ENCODE assay signal across 8 cellular contexts in the genomic region with DNA sequence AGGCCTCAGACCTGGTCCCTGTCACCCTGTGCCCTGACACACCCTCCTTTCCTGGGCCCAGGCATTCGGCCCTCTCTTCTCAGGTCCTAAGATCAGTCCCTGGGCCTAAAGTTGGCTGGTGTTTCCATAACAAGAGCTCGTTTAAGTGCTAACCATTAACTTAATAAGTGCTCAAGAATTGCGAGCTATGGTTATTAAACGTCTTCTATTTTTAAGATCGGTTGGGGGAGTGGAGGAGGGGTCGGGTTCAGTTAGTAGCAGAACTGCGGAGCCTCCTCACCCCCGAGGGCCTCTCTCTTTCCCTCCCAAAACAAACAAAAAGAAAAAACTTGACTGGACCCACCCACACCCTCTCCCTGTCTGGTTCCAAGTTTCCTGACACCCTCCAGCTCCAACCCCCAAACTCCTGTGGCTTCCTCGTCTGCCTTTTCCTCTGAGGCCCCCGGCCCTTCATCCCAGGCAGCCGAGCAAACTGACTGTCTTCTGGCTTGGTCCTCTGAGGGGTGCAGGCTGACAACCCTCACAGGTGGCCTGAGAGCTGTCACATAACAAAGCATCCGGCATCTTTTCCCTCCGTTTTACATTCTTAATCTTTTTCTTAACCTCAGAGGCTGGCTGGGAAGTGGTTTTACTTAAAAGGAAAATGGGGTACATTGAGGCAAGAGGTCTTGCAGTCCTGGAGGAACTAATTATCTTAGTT. TPM values are rescaled to one million over a fixed set of nuclear protein-coding genes. Genes with fewer than 3 reads are reported as not detected.
A peak's percentile ranks its signal among the peaks of the same experiment; 100 is the strongest.
DNase-seq lines count a peak whose midpoint lies in the region; ATAC-seq, FAIRE-seq and TF ChIP-seq lines count a peak whose summit lies in the region.

No MANE protein-coding gene starts in this region.

- peak overlapping the region; percentile 100; the same call in 1 of the 2 replicates for H3K27ac ChIP-seq in HUES64 (ENCODE audit: low read depth, low read length)
- H3K27ac ChIP-seq in muscle layer of colon (ENCODE audit: low read depth, low read length): peak overlapping the region; percentile 100

- H3K27me3 ChIP-seq in BE2C (no peaks in the 10 kb centered on the region), HUES64 (ENCODE audit: insufficient read depth, low read length) (no peaks in the 10 kb centered on the region), bronchial epithelial cell (ENCODE audit: control insufficient read depth, insufficient read depth, low read length) (no peaks in the 10 kb centered on the region), muscle layer of colon (ENCODE audit: control insufficient read depth in 1 of 2, insufficient read depth in 2 of 2, low read length in 2 of 2) (no peaks in the 10 kb centered on the region)

- TF ChIP-seq CTCF in BE2C (IDR thresholded peaks at IDR 0.05; ENCODE audit: low read depth, low read length) (no peak), bronchial epithelial cell (IDR thresholded peaks at IDR 0.05; ENCODE audit: insufficient read depth, low read length, severe bottlenecking) (no peak)

- no peak for FAIRE-seq in bronchial epithelial cell (lab: Jason Lieb, UNC)

- H3K9me3 ChIP-seq in BE2C (no peaks in the 10 kb centered on the region), HUES64 (ENCODE audit: insufficient read depth, low read depth, low read length) (no peaks in the 10 kb centered on the region), muscle layer of colon (ENCODE audit: low read length) (no peaks in the 10 kb centered on the region)

- H3K4me3 ChIP-seq in BE2C (ENCODE audit: low read depth, low read length): peak overlapping the region; percentile 80
- H3K4me3 ChIP-seq in HUES64 (ENCODE audit: low read length): peak overlapping the region; percentile 88
- peak overlapping the region; percentile 83 for H3K4me3 ChIP-seq in bronchial epithelial cell (ENCODE audit: low read depth, low read length)
- peak overlapping the region; percentile 66 to 92 for H3K4me3 ChIP-seq in muscle layer of colon (ENCODE audit: low read depth in 1 of 2, low read length in 2 of 2)

- H3K9ac ChIP-seq in HUES64 (ENCODE audit: low read depth, low read length) (peak overlapping the region; percentile 100), muscle layer of colon (ENCODE audit: low read length) (peak overlapping the region; percentile 72)

- 9% methylated on average over 10 of the region's 13 CpGs for WGBS in HUES64

- H3K4me1 ChIP-seq in BE2C: no peaks in the 10 kb centered on the region
- peaks cover 26% of the 10 kb centered on the region for H3K4me1 ChIP-seq in HUES64 (ENCODE audit: insufficient read depth, low read length)
- peaks cover 50% of the 10 kb centered on the region for H3K4me1 ChIP-seq in muscle layer of colon (ENCODE audit: insufficient read depth, low read length)

- H3K36me3 ChIP-seq in BE2C (no peaks in the 10 kb centered on the region), HUES64 (ENCODE audit: insufficient read depth, low read length) (peaks cover 35% of the 10 kb centered on the region), bronchial epithelial cell (ENCODE audit: control insufficient read depth, insufficient read depth, low read length) (peaks cover 1% of the 10 kb centered on the region), muscle layer of colon (ENCODE audit: insufficient read depth, low read length) (peaks cover 16% of the 10 kb centered on the region)

- no peak for ATAC-seq in GM21737 (IDR thresholded peaks at IDR 0.05; ENCODE audit: unreplicated experiment)
- no peak for ATAC-seq in HG03108 (IDR thresholded peaks at IDR 0.05; ENCODE audit: unreplicated experiment)

- no peak for DNase-seq in BE2C
- DNase-seq in bronchial epithelial cell (ENCODE audit: low read depth): no peak
- no peak for DNase-seq in NCI-H1092 (lab: John Stamatoyannopoulos, UW)
- DNase-seq in NCI-H2029 treated with DMSO at 0.1 percent for 48 hours (lab: John Stamatoyannopoulos, UW): no peak

RNA-seq across cellular contexts. Expression of a gene that starts 2.0 kb away (rescaled TPM):
- polyA plus RNA-seq in BE2C (2012; ENCODE audit: insufficient read depth, insufficient read length, low read depth): 4.6 TPM
- 19.5 TPM for polyA plus RNA-seq in HUES64 (2013, experiment 1 of 2)
- 17.9 TPM for polyA plus RNA-seq in HUES64 (2013, experiment 2 of 2)
- 20.0 TPM in 2 replicates for total RNA-seq in bronchial epithelial cell
